18 cellular contexts compared by ENCODE assay signal in the genomic region with DNA sequence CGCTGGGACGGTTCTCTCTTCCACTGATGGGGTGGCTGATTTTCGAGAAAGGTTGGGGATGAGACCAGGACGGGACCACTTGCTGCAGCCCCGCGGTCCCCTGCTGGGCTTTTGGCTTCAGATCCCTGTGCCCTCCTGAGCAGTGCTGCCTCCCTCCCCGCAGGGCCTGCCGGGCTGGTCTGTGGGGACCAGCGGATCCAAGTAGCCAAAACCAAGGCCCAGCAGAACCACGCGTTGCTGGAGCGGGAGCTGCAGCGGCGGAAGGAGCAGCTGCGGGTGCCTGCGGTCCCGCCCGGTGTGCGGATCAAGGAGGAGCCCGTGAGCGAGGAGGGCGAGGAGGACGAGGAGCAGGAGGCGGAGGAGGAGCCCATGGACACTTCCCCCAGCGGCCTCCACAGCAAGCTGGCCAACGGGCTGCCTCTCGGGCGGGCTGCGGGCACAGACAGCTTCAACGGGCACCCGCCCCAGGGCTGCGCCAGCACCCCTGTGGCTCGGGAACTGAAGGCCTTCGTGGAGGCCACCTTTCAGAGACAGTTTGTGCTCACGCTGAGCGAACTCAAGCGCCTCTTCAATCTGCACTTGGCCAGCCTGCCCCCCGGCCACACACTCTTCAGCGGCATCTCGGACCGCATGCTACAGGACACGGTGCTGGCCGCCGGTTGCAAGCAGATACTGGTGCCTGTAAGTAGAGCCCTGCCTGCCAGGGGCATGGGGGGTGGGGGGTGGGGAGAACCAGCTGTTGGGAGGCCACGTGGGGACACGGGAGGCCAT. TPM values are rescaled to one million over a fixed set of nuclear protein-coding genes. Genes with fewer than 3 reads are reported as not detected.
DNase-seq lines count a peak whose midpoint lies in the region; ATAC-seq and TF ChIP-seq lines count a peak whose summit lies in the region.
"Had no signal": no experiment of that assay in that cellular context is flagged by ENCODE, and none has a peak within 500 bp of the region (broad histone marks: within the 10 kb centered on the region; RNA-seq: fewer than 3 reads in every experiment).

No MANE protein-coding gene starts in this region.

- peak; percentile 74 for DNase-seq in cardiac septum (ENCODE audit: low spot score)
- DNase-seq in heart left ventricle: no peak
- peak; percentile 48 for DNase-seq in activated CD8-positive, alpha-beta memory T cell treated with anti-CD3 and anti-CD28 coated beads, Interleukin-2, amount 50 U/mL, for 48 hours
- peak; percentile 76 for DNase-seq in mesenteric fat pad (ENCODE audit: low spot score)
- DNase-seq in ureter (ENCODE audit: low spot score): peak; percentile 38
- no peak for DNase-seq in SW 1271 (lab: John Stamatoyannopoulos, UW)
- DNase-seq: C1 segment of cervical spinal cord; CD8-positive, alpha-beta memory T cell; DMS79; Kasumi-1; MG63; NCI-H1092 treated with DMSO at 0.1 percent for 48 hours; NCI-H146; NCI-H2081 treated with DMSO at 0.1 percent for 48 hours; Peyer's patch had no signal

- H3K27me3 ChIP-seq in heart left ventricle: no peaks in the 10 kb centered on the region
- H3K27me3 ChIP-seq: MG63, Peyer's patch had no signal

- peaks cover 0 to 92% (median 82%) of the 10 kb centered on the region in 9 donors for H3K36me3 ChIP-seq in heart left ventricle

- no peak for TF ChIP-seq CTCF in heart left ventricle (IDR thresholded peaks at IDR 0.05)

- no peak for TF ChIP-seq POLR2A in heart left ventricle (IDR thresholded peaks at IDR 0.05)

- ATAC-seq in heart left ventricle: no peak
- no peak for ATAC-seq in GM19023 (IDR thresholded peaks at IDR 0.05; ENCODE audit: unreplicated experiment)

- WGBS in heart left ventricle, 4 donors: 94 to 95% (median 94%) methylated on average over 46 of the region's 46 CpGs

- intact Hi-C loops in cardiac septum (cut with DNase I) (loop anchor here (10.0 kb wide), 1 partner anchor 89 kb away; no protein-coding TSS in a partner anchor), heart left ventricle (cut with DNase I) (loop anchor here in 1 of 10 donors (10.0 kb wide), 1 partner anchor 1171 kb away; a partner anchor contains a TSS)

- no peaks in the 10 kb centered on the region for H3K9me3 ChIP-seq in heart left ventricle
- H3K9me3 ChIP-seq: HAP-1, MG63, Peyer's patch had no signal

- no peak overlapping the region for H3K4me3 ChIP-seq in heart left ventricle
- H3K4me3 ChIP-seq: HAP-1, MG63, Peyer's patch had no signal

- peaks cover 0 to 16% (median 0%) of the 10 kb centered on the region in 12 donors for H3K4me1 ChIP-seq in heart left ventricle
- H3K4me1 ChIP-seq: HAP-1 had no signal

- no peak overlapping the region for H3K27ac ChIP-seq in heart left ventricle
- H3K27ac ChIP-seq: HL-60, Peyer's patch had no signal

RNA-seq across cellular contexts. Expression of a gene that starts 28.6 kb away (rescaled TPM):
- total RNA-seq in cardiac septum: 32.7 TPM
- total RNA-seq in heart left ventricle: 10 to 100 TPM; 27.7 to 72.6 (median 31.3) TPM
- polyA plus RNA-seq in heart left ventricle: 10 to 100 TPM; 15.2 to 36.0 TPM
- 50.8 TPM for total RNA-seq in mesenteric fat pad
- 87.9 TPM for total RNA-seq in ureter

RNA-seq across cellular contexts. Expression of a gene that starts 48.6 kb away (rescaled TPM):
- 8.5 TPM for total RNA-seq in cardiac septum
- total RNA-seq in heart left ventricle: 10 to 100 TPM in 1 of 9 donors, 1 to 10 TPM in 8; 4.7 to 12.4 (median 6.0) TPM
- polyA plus RNA-seq in heart left ventricle: 1 to 10 TPM; 3.7 to 8.4 TPM
- total RNA-seq in mesenteric fat pad: 24.8 TPM
- total RNA-seq in ureter: 50.1 TPM

Comparison
In these comparisons a context has a peak if more than half of its experiments do, and no peak if none do; other contexts are left out.
1. DNase-seq: peak in cardiac septum (single experiment), activated CD8-positive, alpha-beta memory T cell treated with anti-CD3 and anti-CD28 coated beads, Interleukin-2, amount 50 U/mL, for 48 hours (single experiment), mesenteric fat pad (single experiment) and ureter (single experiment); none in heart left ventricle (0 of 5) and SW 1271 (0 of 2).